In genomic region chr13:44117351-44117750, GRCh38 we compare ENCODE assay signal across 9 cellular contexts.
DNase-seq lines count a peak whose midpoint lies in the region; ATAC-seq and TF ChIP-seq lines count a peak whose summit lies in the region.
"Had no signal": no experiment of that assay in that cellular context is flagged by ENCODE, and none has a peak within 500 bp of the region (broad histone marks: within the 10 kb centered on the region; RNA-seq: fewer than 3 reads in every experiment).

No MANE protein-coding gene starts in this region.

- H3K4me1 ChIP-seq in hepatocyte (ENCODE audit: insufficient read depth) = peaks cover 30% of the 10 kb centered on the region
- H3K4me1 ChIP-seq: colonic mucosa had no signal

- peak overlapping the region; percentile 12 for H3K4me2 ChIP-seq in hepatocyte

- CTCF ChIA-PET in WTC11 (lab: Charles Lee) = interaction anchor here (0.7 to 1.6 kb wide), 5 partner anchors 11 to 223 kb away, joined by 3 to 8 read pairs (median 4); no protein-coding TSS in a partner anchor

- no peak overlapping the region for H2AFZ ChIP-seq in hepatocyte

- no peaks in the 10 kb centered on the region for H3K27me3 Mint-ChIP-seq in WTC11 (ENCODE audit: low read depth)
- H3K27me3 Mint-ChIP-seq in stimulated activated naive CD8-positive, alpha-beta T cell treated with anti-CD3 and anti-CD28 coated beads, Interleukin-15, amount 100 ng/mL, for 72 hours = no peaks in the 10 kb centered on the region

- ATAC-seq in WTC11 (0 out of 2 replicates have a peak, but pooled peaks have one; percentile 16), HG03439 (IDR thresholded peaks at IDR 0.05; ENCODE audit: unreplicated experiment) (no peak), HG03571 (IDR thresholded peaks at IDR 0.05; ENCODE audit: unreplicated experiment) (no peak)
- ATAC-seq in stimulated activated naive CD8-positive, alpha-beta T cell treated with anti-CD3 and anti-CD28 coated beads, Interleukin-15, amount 100 ng/mL, for 72 hours = peak; percentile 58

- H3K9me3 Mint-ChIP-seq in WTC11 = no peaks in the 10 kb centered on the region
- no peaks in the 10 kb centered on the region for H3K9me3 Mint-ChIP-seq in stimulated activated naive CD8-positive, alpha-beta T cell treated with anti-CD3 and anti-CD28 coated beads, Interleukin-15, amount 100 ng/mL, for 72 hours

- H4K20me1 ChIP-seq in hepatocyte (ENCODE audit: insufficient read depth, poor library complexity, severe bottlenecking) = no peaks in the 10 kb centered on the region

- peaks cover 34% of the 10 kb centered on the region for H3K4me1 Mint-ChIP-seq in WTC11
- peaks cover 11% of the 10 kb centered on the region for H3K4me1 Mint-ChIP-seq in stimulated activated naive CD8-positive, alpha-beta T cell treated with anti-CD3 and anti-CD28 coated beads, Interleukin-15, amount 100 ng/mL, for 72 hours

- no peaks in the 10 kb centered on the region for H3K36me3 Mint-ChIP-seq in WTC11

- DNase-seq in SIG-M5 treated with dmso at 0.1 percent for 504 hours (lab: John Stamatoyannopoulos, UW; ENCODE audit: unreplicated experiment) = peak; percentile 30
- no peak for DNase-seq in SIG-M5 (lab: John Stamatoyannopoulos, UW)
- DNase-seq in WTC11 (ENCODE audit: low spot score) = no peak
- peak; percentile 21 for DNase-seq in hepatocyte (ENCODE audit: low spot score)
- DNase-seq in stimulated activated naive CD8-positive, alpha-beta T cell treated with anti-CD3 and anti-CD28 coated beads, Interleukin-15, amount 100 ng/mL, for 72 hours = no peak
- no peak for DNase-seq in caudate nucleus (lab: John Stamatoyannopoulos, UW)
- DNase-seq: colonic mucosa had no signal

- H3K4me3 Mint-ChIP-seq in WTC11 = no peak overlapping the region
- H3K4me3 Mint-ChIP-seq in stimulated activated naive CD8-positive, alpha-beta T cell treated with anti-CD3 and anti-CD28 coated beads, Interleukin-15, amount 100 ng/mL, for 72 hours = no peak overlapping the region

- no peaks in the 10 kb centered on the region for H3K9me3 ChIP-seq in hepatocyte (ENCODE audit: low read depth)
- H3K9me3 ChIP-seq: colonic mucosa had no signal

- H3K27me3 ChIP-seq in hepatocyte = no peaks in the 10 kb centered on the region
- H3K27me3 ChIP-seq: colonic mucosa had no signal

- H3K27ac ChIP-seq in hepatocyte (peak overlapping the region; percentile 28), caudate nucleus (ENCODE audit: low read depth, low read length) (no peak overlapping the region)
- H3K27ac ChIP-seq: colonic mucosa had no signal

- H3K36me3 ChIP-seq in hepatocyte (replicated peaks; ENCODE audit: insufficient read depth, low read depth) = no peaks in the 10 kb centered on the region
- H3K36me3 ChIP-seq: colonic mucosa had no signal

- no peaks in the 10 kb centered on the region for H3K9me2 ChIP-seq in hepatocyte (replicated peaks; ENCODE audit: insufficient read depth)

- WGBS in hepatocyte (ENCODE audit: low lambda C conversion rate, missing lambda C conversion rate) = 26% methylated on average over 3 of the region's 3 CpGs

- POLR2A ChIA-PET in WTC11 (lab: Charles Lee) = interaction anchor here (1.2 kb wide), 1 partner anchor 319 kb away, joined by 4 read pairs; no protein-coding TSS in a partner anchor

- TF ChIP-seq CTCF in WTC11 (IDR thresholded peaks at IDR 0.05) = no peak
- no peak for TF ChIP-seq CTCF in hepatocyte (IDR thresholded peaks at IDR 0.05; ENCODE audit: poor library complexity)

- H3K27ac Mint-ChIP-seq in WTC11 = no peak overlapping the region
- peak overlapping the region in 1 of 2 donors; percentile 22 for H3K27ac Mint-ChIP-seq in stimulated activated naive CD8-positive, alpha-beta T cell treated with anti-CD3 and anti-CD28 coated beads, Interleukin-15, amount 100 ng/mL, for 72 hours

- H3K79me2 ChIP-seq in hepatocyte = no peaks in the 10 kb centered on the region

- no peak overlapping the region for H3K4me3 ChIP-seq in hepatocyte
- H3K4me3 ChIP-seq: colonic mucosa had no signal

TF ChIP-seq in WTC11, 78 proteins besides CTCF, POLR2A, EP300 and RAD21:
- no peak for TF ChIP-seq ZBTB43 (CRISPR knock-in tag; IDR thresholded peaks at IDR 0.05)

Comparison
In these comparisons a context has a peak if more than half of its experiments do, and no peak if none do; other contexts are left out.
1. DNase-seq: peak in SIG-M5 treated with dmso at 0.1 percent for 504 hours (single experiment) and hepatocyte (single experiment); none in SIG-M5 (single experiment), WTC11 (single experiment), stimulated activated naive CD8-positive, alpha-beta T cell treated with anti-CD3 and anti-CD28 coated beads, Interleukin-15, amount 100 ng/mL, for 72 hours (0 of 2) and caudate nucleus (0 of 61).
2. ATAC-seq: peak in WTC11 (single experiment) and stimulated activated naive CD8-positive, alpha-beta T cell treated with anti-CD3 and anti-CD28 coated beads, Interleukin-15, amount 100 ng/mL, for 72 hours (single experiment); none in HG03439 (single experiment) and HG03571 (single experiment).